ENCODE assay signal across 31 cellular contexts in genomic region chr12:18222699-18223098, GRCh38. TPM values are rescaled to one million over a fixed set of nuclear protein-coding genes. Genes with fewer than 3 reads are reported as not detected.
"Had no signal": no experiment of that assay in that cellular context is flagged by ENCODE, and none has a peak within 500 bp of the region (broad histone marks: within the 10 kb centered on the region; RNA-seq: fewer than 3 reads in every experiment).

No MANE protein-coding gene starts in this region.

- H3K4me3 ChIP-seq: MG63, Peyer's patch, SJSA1 had no signal

- H3K36me3 ChIP-seq: MG63, Peyer's patch, SJSA1 had no signal

- H3K27ac ChIP-seq: KMS-11, Peyer's patch, SJSA1 had no signal

- H3K27me3 ChIP-seq: MG63, Peyer's patch, SJSA1 had no signal

- H3K9me3 ChIP-seq: MG63, Peyer's patch, SJSA1, SK-N-SH had no signal

- H3K9ac ChIP-seq: KMS-11, SK-N-SH had no signal

- H3K9me2 ChIP-seq: SK-N-SH had no signal

- H3K4me2 ChIP-seq: KMS-11, SK-N-SH had no signal

- H3K4me1 ChIP-seq: Peyer's patch, SJSA1 had no signal

- ATAC-seq: PC-3 had no signal

- DNase-seq: Kasumi-1, KBM-7, MG63, NCI-H1048, NCI-H1092 treated with DMSO at 0.1 percent for 48 hours, NCI-H1105 treated with DMSO at 0.1 percent for 48 hours, NCI-H1436, NCI-H146, NCI-H1694, NCI-H187, NCI-H1930, NCI-H2029 treated with DMSO at 0.1 percent for 48 hours, NCI-H2081 treated with DMSO at 0.1 percent for 48 hours, NCI-H2107, NCI-H2171, NCI-H226, NCI-H446 treated with DMSO at 0.1 percent for 48 hours, NCI-H510A, NCI-H524, NCI-H526, NCI-H774, OCI-M1, PC-3, Peyer's patch, Right ventricle myocardium superior, SHP77 treated with DMSO at 0.1 percent for 48 hours, SK-N-SH, SW 1271, T-helper 1 cell had no signal

RNA-seq across cellular contexts. Expression of gene PIK3C2G, which starts 38.6 kb away (rescaled TPM):
- total RNA-seq: PC-3, Right ventricle myocardium superior, SJSA1 had no signal
